ENCODE assay signal across 1 cellular context in genomic region chr5:73417307-73418035, GRCh38.
TF ChIP-seq lines count a peak whose summit lies in the region.

No MANE protein-coding gene starts in this region.

TF ChIP-seq in WTC11, 78 proteins besides CTCF, POLR2A, EP300 and RAD21 (continued from another document):
- no peak for TF ChIP-seq ZNF512 (CRISPR knock-in tag; IDR thresholded peaks at IDR 0.05; ENCODE audit: borderline replicate concordance)
- TF ChIP-seq ZNF263 (CRISPR knock-in tag; IDR thresholded peaks at IDR 0.05; ENCODE audit: low read depth): no peak
- TF ChIP-seq RORB (CRISPR knock-in tag; IDR thresholded peaks at IDR 0.05): no peak
- TF ChIP-seq ZNF532 (CRISPR knock-in tag; IDR thresholded peaks at IDR 0.05; ENCODE audit: borderline replicate concordance): no peak
- no peak for TF ChIP-seq CREM (CRISPR knock-in tag; IDR thresholded peaks at IDR 0.05)
- TF ChIP-seq FOXJ3 (CRISPR knock-in tag; IDR thresholded peaks at IDR 0.05; ENCODE audit: borderline replicate concordance): no peak
